4 cellular contexts compared by ENCODE assay signal in genomic region chrY:15968800-15969199, GRCh38.
"Had no signal": no experiment of that assay in that cellular context is flagged by ENCODE, and none has a peak within 500 bp of the region (broad histone marks: within the 10 kb centered on the region; RNA-seq: fewer than 3 reads in every experiment).

No MANE protein-coding gene starts in this region.

- H3K4me3 ChIP-seq: K562 had no signal

- ATAC-seq: HepG2, K562 had no signal

- DNase-seq: IMR-90, KBM-7 had no signal
